ENCODE assay signal across 8 cellular contexts in genomic region chr19:49512970-49513745, GRCh38. TPM values are rescaled to one million over a fixed set of nuclear protein-coding genes. Genes with fewer than 3 reads are reported as not detected.
A peak's percentile ranks its signal among the peaks of the same experiment; 100 is the strongest.
DNase-seq lines count a peak whose midpoint lies in the region; ATAC-seq and TF ChIP-seq lines count a peak whose summit lies in the region.

No MANE protein-coding gene starts in this region.

- peak; percentile 27 for DNase-seq in EL
- DNase-seq in NCI-H146 treated with DMSO at 0.1 percent for 48 hours (lab: John Stamatoyannopoulos, UW; ENCODE audit: unreplicated experiment) = peak; percentile 78
- no peak for DNase-seq in activated naive CD4-positive, alpha-beta T cell treated with anti-CD3 and anti-CD28 coated beads, Interleukin-2, amount 50 U/mL, for 72 hours (ENCODE audit: low spot score in 2 of 2)
- DNase-seq in left ventricle myocardium superior = peak; percentile 83
- no peak for DNase-seq in retinal pigment epithelial cell (ENCODE audit: low read depth)

- no peaks in the 10 kb centered on the region for H3K9me3 Mint-ChIP-seq in activated naive CD4-positive, alpha-beta T cell treated with anti-CD3 and anti-CD28 coated beads, Interleukin-2, amount 50 U/mL, for 72 hours

- H3K27ac Mint-ChIP-seq in activated naive CD4-positive, alpha-beta T cell treated with anti-CD3 and anti-CD28 coated beads, Interleukin-2, amount 50 U/mL, for 72 hours = peak overlapping the region; percentile 82 to 92

- peak overlapping the region; percentile 64 for H3K4me3 ChIP-seq in retinal pigment epithelial cell (ENCODE audit: low read length)

- intact Hi-C loops in left ventricle myocardium superior (cut with micrococcal nuclease) = no loop called here

- peak; percentile 66 to 69 for ATAC-seq in activated naive CD4-positive, alpha-beta T cell treated with anti-CD3 and anti-CD28 coated beads, Interleukin-2, amount 50 U/mL, for 72 hours
- ATAC-seq in left ventricle myocardium superior (peak; percentile 84), HG02588 (IDR thresholded peaks at IDR 0.05; ENCODE audit: unreplicated experiment) (no peak), HG03135 (IDR thresholded peaks at IDR 0.05; ENCODE audit: unreplicated experiment) (no peak), HG03442 (IDR thresholded peaks at IDR 0.05; ENCODE audit: unreplicated experiment) (no peak)

- no peak for TF ChIP-seq CTCF in retinal pigment epithelial cell (conservative IDR thresholded peaks at IDR 0.05; ENCODE audit: low read depth, low read length)

- H3K36me3 Mint-ChIP-seq in activated naive CD4-positive, alpha-beta T cell treated with anti-CD3 and anti-CD28 coated beads, Interleukin-2, amount 50 U/mL, for 72 hours = no peaks in the 10 kb centered on the region

RNA-seq across cellular contexts. Expression of gene FCGRT, which starts 0.7 kb away (rescaled TPM):
- 10 to 100 TPM; 17.5 to 18.1 TPM for total RNA-seq in activated naive CD4-positive, alpha-beta T cell treated with anti-CD3 and anti-CD28 coated beads, Interleukin-2, amount 50 U/mL, for 72 hours
- 84.7 TPM for total RNA-seq in left ventricle myocardium superior

RNA-seq across cellular contexts. Expression of gene RCN3, which starts 14.6 kb away (rescaled TPM):
- total RNA-seq in activated naive CD4-positive, alpha-beta T cell treated with anti-CD3 and anti-CD28 coated beads, Interleukin-2, amount 50 U/mL, for 72 hours = 10 to 100 TPM in 1 of 2 donors, 1 to 10 TPM in 1; 5.4 to 13.0 TPM
- total RNA-seq in left ventricle myocardium superior = 8.5 TPM

RNA-seq across cellular contexts. Expression of gene RPS11, which starts 16.9 kb away (rescaled TPM):
- total RNA-seq in activated naive CD4-positive, alpha-beta T cell treated with anti-CD3 and anti-CD28 coated beads, Interleukin-2, amount 50 U/mL, for 72 hours = 1,000 to 10,000 TPM; 2,570 to 2,967 TPM
- total RNA-seq in left ventricle myocardium superior = 1,034 TPM

RNA-seq across cellular contexts. Expression of gene RPL13A, which starts 25.8 kb away (rescaled TPM):
- 1,000 to 10,000 TPM; 4,147 to 5,288 TPM for total RNA-seq in activated naive CD4-positive, alpha-beta T cell treated with anti-CD3 and anti-CD28 coated beads, Interleukin-2, amount 50 U/mL, for 72 hours
- 1,289 TPM for total RNA-seq in left ventricle myocardium superior

RNA-seq across cellular contexts. Expression of gene FLT3LG, which starts 39.1 kb away (rescaled TPM):
- 10 to 100 TPM; 49.1 to 64.4 TPM for total RNA-seq in activated naive CD4-positive, alpha-beta T cell treated with anti-CD3 and anti-CD28 coated beads, Interleukin-2, amount 50 U/mL, for 72 hours
- total RNA-seq in left ventricle myocardium superior = 5.9 TPM

Comparison
In these comparisons a context has a peak if more than half of its experiments do, and no peak if none do; other contexts are left out.
1. DNase-seq: peak in EL (single experiment), NCI-H146 treated with DMSO at 0.1 percent for 48 hours (single experiment) and left ventricle myocardium superior (single experiment); none in activated naive CD4-positive, alpha-beta T cell treated with anti-CD3 and anti-CD28 coated beads, Interleukin-2, amount 50 U/mL, for 72 hours (0 of 2) and retinal pigment epithelial cell (single experiment).
2. ATAC-seq: peak in activated naive CD4-positive, alpha-beta T cell treated with anti-CD3 and anti-CD28 coated beads, Interleukin-2, amount 50 U/mL, for 72 hours (2 of 2) and left ventricle myocardium superior (single experiment); none in HG02588 (single experiment), HG03135 (single experiment) and HG03442 (single experiment).